In genomic region chrX:19541196-19541595, GRCh38 we compare ENCODE assay signal across 18 cellular contexts.
"Had no signal": no experiment of that assay in that cellular context is flagged by ENCODE, and none has a peak within 500 bp of the region (broad histone marks: within the 10 kb centered on the region; RNA-seq: fewer than 3 reads in every experiment).

No MANE protein-coding gene starts in this region.

- FAIRE-seq: HTR-8/SVneo had no signal

- DNase-seq: Karpas-422, KG1, MG63, NCI-H1092, NCI-H1105 treated with DMSO at 0.1 percent for 48 hours, NCI-H1417 treated with DMSO at 0.1 percent for 48 hours, NCI-H146, NCI-H1694 treated with DMSO at 0.1 percent for 48 hours, NCI-H1930, NCI-H2081, NCI-H2107, NCI-H2227 treated with DMSO at 0.1 percent for 48 hours, NCI-H524 treated with DMSO at 0.1 percent for 48 hours, NCI-H69, NCI-H774, SHP77, SK-N-SH had no signal
